ENCODE assay signal across 3 cellular contexts in genomic region chr6:20269147-20269546, GRCh38.
"Had no signal": no experiment of that assay in that cellular context is flagged by ENCODE, and none has a peak within 500 bp of the region (broad histone marks: within the 10 kb centered on the region; RNA-seq: fewer than 3 reads in every experiment).

No MANE protein-coding gene starts in this region.

- H3K4me3 ChIP-seq: GM12878 had no signal

- ATAC-seq: GM12878 had no signal

- DNase-seq: GDM1, GF-D8 had no signal
